Comparison of ENCODE assay signal across 1 cellular context in genomic region chr1:227362039-227362438, GRCh38.
TF ChIP-seq lines count a peak whose summit lies in the region.

No MANE protein-coding gene starts in this region.

TF ChIP-seq in HCT116, 20 proteins besides CTCF, POLR2A, EP300 and RAD21 (continued from another document):
- TF ChIP-seq ZBTB33 (IDR thresholded peaks at IDR 0.05; ENCODE audit: extremely low read depth, insufficient replicate concordance, low read length) (no peak), ZFX (IDR thresholded peaks at IDR 0.05) (no peak), EZH2phosphoT487 (IDR thresholded peaks at IDR 0.05; ENCODE audit: borderline replicate concordance) (no peak), CBX3 (IDR thresholded peaks at IDR 0.05; ENCODE audit: low read depth) (no peak)
